14 cellular contexts compared by ENCODE assay signal in the genomic region with DNA sequence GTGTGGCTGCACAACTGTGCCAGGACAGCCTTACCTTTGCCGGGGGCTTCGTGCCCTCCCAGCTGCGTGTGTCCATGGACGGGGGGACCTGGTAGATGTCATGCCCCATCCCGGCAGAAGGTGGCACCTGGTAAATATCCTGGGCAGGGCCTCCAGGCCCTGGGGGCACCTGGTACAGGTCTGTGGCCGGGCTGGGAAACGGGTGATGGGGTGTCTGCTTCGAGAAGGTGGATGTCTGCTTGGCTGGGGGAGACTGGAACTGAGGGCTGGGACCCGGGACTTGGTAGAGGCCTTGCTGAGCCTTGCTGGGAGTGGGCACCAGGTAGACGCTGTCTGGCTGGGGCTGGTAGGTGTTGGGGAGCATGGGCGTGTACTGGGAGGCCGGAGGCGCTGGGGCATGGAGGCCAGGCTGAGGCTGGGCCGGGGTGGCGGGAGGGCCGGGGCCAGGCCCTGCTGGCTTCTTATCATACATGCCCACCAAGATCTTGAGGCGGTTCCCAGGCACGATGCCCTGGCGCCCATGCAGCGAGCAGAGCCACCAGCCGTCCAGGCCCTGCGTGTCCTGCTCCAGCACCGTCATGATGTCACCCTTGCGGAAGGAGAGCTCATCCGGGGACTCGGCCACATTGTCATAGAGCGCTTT. TPM values are rescaled to one million over a fixed set of nuclear protein-coding genes. Genes with fewer than 3 reads are reported as not detected.
A peak's percentile ranks its signal among the peaks of the same experiment; 100 is the strongest.
DNase-seq lines count a peak whose midpoint lies in the region; ATAC-seq, FAIRE-seq and TF ChIP-seq lines count a peak whose summit lies in the region.
"Not testable (repeated sequence)": the region's sequence is repeated elsewhere in the genome, so short reads cannot be mapped to it uniquely, and the experiment has no call there.
"Had no signal": no experiment of that assay in that cellular context is flagged by ENCODE, and none has a peak within 500 bp of the region (broad histone marks: within the 10 kb centered on the region; RNA-seq: fewer than 3 reads in every experiment).

No MANE protein-coding gene starts in this region.

- in situ Hi-C loops in HepG2 (cut with HindIII; ENCODE audit: extremely low pct_ligation_motif_present, low pct_unique_long_range_greater_than_20kb): not testable (repeated sequence)

- WGBS in HepG2 (ENCODE audit: low lambda C conversion rate): 98% methylated on average over 8 of the region's 27 CpGs

- not testable (repeated sequence) for BruUV-seq in Calu3 (replicated peaks; lab: Mats Ljungman, UMichigan); HepG2 (replicated peaks; lab: Mats Ljungman, UMichigan)
- TSS peak; percentile 16 for BruUV-seq in MCF 10A (replicated peaks; lab: Mats Ljungman, UMichigan)

- not testable (repeated sequence) for H4K20me1 ChIP-seq in HepG2 (ENCODE audit: insufficient read depth, low read length)

- not testable (repeated sequence) for H2AFZ ChIP-seq in HepG2 (ENCODE audit: low read length)

- H3K4me3 ChIP-seq in HepG2 (replicated peaks in 1 of 3; ENCODE audit: insufficient read depth in 1 of 3, low read depth in 2 of 3, low read length in 3 of 3); vagina: not testable (repeated sequence)

- ATAC-seq in HepG2: not testable (repeated sequence)

- CTCF ChIA-PET in Calu3 (lab: Charles Lee); HepG2 (lab: Yijun Ruan, JAX; ENCODE audit: low intra/inter-chr PET ratio, low total read pairs): not testable (repeated sequence)
- CTCF ChIA-PET in RWPE1 (lab: Yijun Ruan, JAX) (interaction anchor here (0.6 kb wide), 2 partner anchors 21 to 80 kb away, joined by 5 to 9 read pairs; no protein-coding TSS in a partner anchor), MCF 10A (lab: Yijun Ruan, JAX) (interaction anchor here (0.8 to 3.8 kb wide), 2 partner anchors 8 to 10 kb away, joined by 5 to 22 read pairs; no protein-coding TSS in a partner anchor)

- TF ChIP-seq EP300 in HepG2 (IDR thresholded peaks at IDR 0.05; ENCODE audit: low read depth in 2 of 2, low read length in 2 of 2); HepG2 (CRISPR knock-in tag; IDR thresholded peaks at IDR 0.05; ENCODE audit: borderline replicate concordance): not testable (repeated sequence)

- H3K9me3 ChIP-seq in HepG2 (ENCODE audit: low read length); vagina: not testable (repeated sequence)

- peaks cover 93% of the 10 kb centered on the region for H3K36me3 Mint-ChIP-seq in Calu3 (ENCODE audit: insufficient read depth, unreplicated experiment)
- peaks cover 30% of the 10 kb centered on the region for H3K36me3 Mint-ChIP-seq in MCF 10A (ENCODE audit: insufficient read depth, unreplicated experiment)
- H3K36me3 Mint-ChIP-seq in endothelial cell (ENCODE audit: low read depth, unreplicated experiment): peaks cover 34% of the 10 kb centered on the region
- H3K36me3 Mint-ChIP-seq in osteocyte (ENCODE audit: unreplicated experiment): peaks cover 19% of the 10 kb centered on the region

- H3K27ac ChIP-seq in RWPE1: peak overlapping the region; percentile 98
- H3K27ac ChIP-seq in HepG2 (ENCODE audit: extremely low read length, insufficient read depth, low read length): peak overlapping the region; percentile 29
- peak overlapping the region; percentile 99 for H3K27ac ChIP-seq in temporal lobe (ENCODE audit: low read depth, low read length)
- peak overlapping the region; percentile 58 for H3K27ac ChIP-seq in vagina

- not testable (repeated sequence) for TF ChIP-seq CTCF in Calu3 (IDR thresholded peaks at IDR 0.05; ENCODE audit: unreplicated experiment); RWPE1 (conservative IDR thresholded peaks at IDR 0.05; ENCODE audit: low read depth); MCF 10A (IDR thresholded peaks at IDR 0.05; ENCODE audit: unreplicated experiment); endothelial cell (IDR thresholded peaks at IDR 0.05; ENCODE audit: unreplicated experiment); HepG2 (CRISPR knock-in tag; IDR thresholded peaks at IDR 0.05); osteocyte (IDR thresholded peaks at IDR 0.05); vagina (IDR thresholded peaks at IDR 0.05)

- peaks cover 79% of the 10 kb centered on the region for H3K79me2 ChIP-seq in HepG2 (ENCODE audit: insufficient read depth, low read length)

- H3K27ac Mint-ChIP-seq in Calu3 (ENCODE audit: unreplicated experiment): peak overlapping the region; percentile 93
- not testable (repeated sequence) for H3K27ac Mint-ChIP-seq in MCF 10A (ENCODE audit: low read depth, unreplicated experiment)
- peak overlapping the region; percentile 100 for H3K27ac Mint-ChIP-seq in endothelial cell (ENCODE audit: unreplicated experiment)
- peak overlapping the region; percentile 98 for H3K27ac Mint-ChIP-seq in osteocyte (ENCODE audit: unreplicated experiment)

- POLR2A ChIA-PET in RWPE1 (lab: Yijun Ruan, JAX; ENCODE audit: low non-redundant PET): not testable (repeated sequence)
- POLR2A ChIA-PET in MCF 10A (lab: Yijun Ruan, JAX) (interaction anchor here (0.6 kb wide), 2 partner anchors 16 to 29 kb away, joined by 3 to 4 read pairs; no protein-coding TSS in a partner anchor), HepG2 (lab: Yijun Ruan, JAX) (interaction anchor here (3.8 to 14.7 kb wide), 3 partner anchors 13 to 66 kb away, joined by 27 to 312 read pairs (median 82); no protein-coding TSS in a partner anchor)

- H3K36me3 ChIP-seq in HepG2 (replicated peaks in 1 of 2; ENCODE audit: control insufficient read depth in 1 of 2, insufficient read depth in 2 of 2, low read length in 2 of 2) (peaks cover 26 to 33% of the 10 kb centered on the region in 2 experiments), vagina (peaks cover 0 to 16% of the 10 kb centered on the region in 2 donors)

- H3K27me3 ChIP-seq in HepG2 (ENCODE audit: control insufficient read depth in 1 of 2, insufficient read depth in 2 of 2, low read length in 2 of 2); vagina: not testable (repeated sequence)

- intact Hi-C loops in Calu3 (cut with micrococcal nuclease; ENCODE audit: unreplicated experiment); MCF 10A (cut with micrococcal nuclease); HepG2 (cut with micrococcal nuclease; ENCODE audit: unreplicated experiment); vagina (cut with DNase I): not testable (repeated sequence)

- H3K4me1 ChIP-seq in HepG2 (ENCODE audit: insufficient read depth, low read length): peaks cover 86% of the 10 kb centered on the region
- H3K4me1 ChIP-seq in vagina: peaks cover 75% of the 10 kb centered on the region

- H3K4me1 Mint-ChIP-seq in Calu3 (ENCODE audit: low read depth, unreplicated experiment) (peaks cover 79% of the 10 kb centered on the region), MCF 10A (ENCODE audit: insufficient read depth, unreplicated experiment) (peaks cover 41% of the 10 kb centered on the region), endothelial cell (ENCODE audit: unreplicated experiment) (peaks cover 45% of the 10 kb centered on the region), osteocyte (ENCODE audit: unreplicated experiment) (peaks cover 85% of the 10 kb centered on the region)

- not testable (repeated sequence) for H3K27me3 Mint-ChIP-seq in Calu3 (ENCODE audit: unreplicated experiment); MCF 10A (ENCODE audit: insufficient read depth, unreplicated experiment); osteocyte (ENCODE audit: unreplicated experiment)
- H3K27me3 Mint-ChIP-seq in endothelial cell (ENCODE audit: unreplicated experiment): peaks cover 30% of the 10 kb centered on the region

- TF ChIP-seq POLR2A in HepG2 (IDR thresholded peaks at IDR 0.05; ENCODE audit: insufficient read depth in 1 of 2, low read depth in 2 of 2, low read length in 2 of 2); vagina (IDR thresholded peaks at IDR 0.05): not testable (repeated sequence)

- H3K4me3 Mint-ChIP-seq in Calu3 (ENCODE audit: low read depth, unreplicated experiment) (peak overlapping the region; percentile 15), endothelial cell (ENCODE audit: unreplicated experiment) (peak overlapping the region; percentile 78)
- not testable (repeated sequence) for H3K4me3 Mint-ChIP-seq in MCF 10A (ENCODE audit: unreplicated experiment); osteocyte (ENCODE audit: unreplicated experiment)

- FAIRE-seq in HepG2 (lab: Jason Lieb, UNC): not testable (repeated sequence)

- not testable (repeated sequence) for H3K9ac ChIP-seq in HepG2 (ENCODE audit: insufficient read depth, low read depth, low read length)

- TF ChIP-seq RAD21 in HepG2 (CRISPR knock-in tag; IDR thresholded peaks at IDR 0.05): not testable (repeated sequence)

- not testable (repeated sequence) for H3K9me3 Mint-ChIP-seq in Calu3 (ENCODE audit: low read depth, unreplicated experiment); MCF 10A (ENCODE audit: unreplicated experiment); endothelial cell (ENCODE audit: unreplicated experiment); osteocyte (ENCODE audit: unreplicated experiment)

- H3K4me2 ChIP-seq in HepG2 (ENCODE audit: low read depth, low read length): not testable (repeated sequence)

- DNase-seq in Calu3; RWPE1 (ENCODE audit: low spot score); MCF 10A (ENCODE audit: unreplicated experiment); endothelial cell (ENCODE audit: low spot score); HepG2 (ENCODE audit: low spot score); osteocyte (ENCODE audit: extremely low spot score, unreplicated experiment); vagina (ENCODE audit: extremely low spot score in 2 of 2): not testable (repeated sequence)

RNA-seq across cellular contexts. Expression of gene BCAR1, which starts 8.9 kb away (rescaled TPM):
- 153 and 168 TPM in 2 replicates for total RNA-seq in Calu3 (2022)
- 58.6 and 68.1 TPM in 2 replicates for total RNA-seq in MCF 10A (2022)
- total RNA-seq in endothelial cell (ENCODE audit: unreplicated experiment): 182 TPM
- total RNA-seq in HepG2 (2016; rRNA removed; fragmentation: Illumina TruSeq; extraction: Trizol): 35.9 and 48.1 TPM in 2 replicates
- total RNA-seq in HepG2 (2016; cell fraction: cytosol; rRNA removed; fragmentation: Illumina TruSeq; extraction: Trizol; ENCODE audit: low read depth): 13.1 and 14.5 TPM in 2 replicates
- total RNA-seq in HepG2 (2016; cell fraction: insoluble cytoplasmic fraction; rRNA removed; fragmentation: Illumina TruSeq; extraction: Trizol): 33.1 and 51.1 TPM in 2 replicates
- total RNA-seq in HepG2 (2016; cell fraction: membrane; rRNA removed; fragmentation: Illumina TruSeq; extraction: Trizol): 38.7 and 43.1 TPM in 2 replicates
- 38.1 and 45.0 TPM in 2 replicates for total RNA-seq in HepG2 (2016; cell fraction: nucleus; rRNA removed; fragmentation: Illumina TruSeq; extraction: Trizol)
- 51.7 and 57.8 TPM in 2 replicates for polyA plus RNA-seq in HepG2 (2011; rRNA removed)
- polyA plus RNA-seq in HepG2 (2011; cell fraction: cytosol; rRNA removed): 31.6 and 53.3 TPM in 2 replicates
- polyA plus RNA-seq in HepG2 (2011; cell fraction: nucleus; rRNA removed): 202 and 242 TPM in 2 replicates
- polyA plus RNA-seq in HepG2 (2012): 39.6 and 65.3 TPM in 2 replicates
- 13.2 and 13.9 TPM in 2 replicates for polyA plus RNA-seq in HepG2 (2016; cell fraction: cytosol; fragmentation: Illumina TruSeq; extraction: Trizol; ENCODE audit: low read depth)
- 47.9 and 56.1 TPM in 2 replicates for polyA plus RNA-seq in HepG2 (2016; cell fraction: insoluble cytoplasmic fraction; fragmentation: Illumina TruSeq; extraction: Trizol; ENCODE audit: low read depth)
- polyA plus RNA-seq in HepG2 (2016; cell fraction: membrane; fragmentation: Illumina TruSeq; extraction: Trizol; ENCODE audit: low read depth): 24.5 and 27.8 TPM in 2 replicates
- polyA plus RNA-seq in HepG2 (2016; cell fraction: nucleus; fragmentation: Illumina TruSeq; extraction: Trizol; ENCODE audit: insufficient read depth, low read depth): 68.9 and 74.0 TPM in 2 replicates
- polyA minus RNA-seq in HepG2 (2011; rRNA and poly(A)+ RNA removed; ENCODE audit: low replicate concordance): 35.0 and 120 TPM in 2 replicates
- polyA minus RNA-seq in HepG2 (2011; cell fraction: cytosol; rRNA and poly(A)+ RNA removed): 32.5 and 33.4 TPM in 2 replicates
- polyA minus RNA-seq in HepG2 (2011; cell fraction: nucleus; rRNA and poly(A)+ RNA removed): 77.6 and 107 TPM in 2 replicates
- 126 and 138 TPM in 2 replicates for total RNA-seq in osteocyte
- total RNA-seq in temporal lobe: 17.2 TPM
- 39.5 TPM for total RNA-seq in vagina
- polyA plus RNA-seq: IgD-negative memory B cell had no signal

RNA-seq across cellular contexts. Expression of gene CTRB1, which starts 23.8 kb away (rescaled TPM):
- total RNA-seq in Calu3 (2022) (not detected in 2 replicates), MCF 10A (2022) (not detected in 2 replicates), endothelial cell (ENCODE audit: unreplicated experiment) (not detected), HepG2 (2016; rRNA removed; fragmentation: Illumina TruSeq; extraction: Trizol) (not detected in 2 replicates), osteocyte (not detected in 2 replicates), temporal lobe (not detected), vagina (not detected)
- not detected in 2 replicates for total RNA-seq in HepG2 (2016; cell fraction: cytosol; rRNA removed; fragmentation: Illumina TruSeq; extraction: Trizol; ENCODE audit: low read depth)
- not detected in 2 replicates for total RNA-seq in HepG2 (2016; cell fraction: insoluble cytoplasmic fraction; rRNA removed; fragmentation: Illumina TruSeq; extraction: Trizol)
- not detected in 2 replicates for total RNA-seq in HepG2 (2016; cell fraction: membrane; rRNA removed; fragmentation: Illumina TruSeq; extraction: Trizol)
- total RNA-seq in HepG2 (2016; cell fraction: nucleus; rRNA removed; fragmentation: Illumina TruSeq; extraction: Trizol): not detected in 2 replicates
- 0.55 TPM in 1 of 2 replicates, not detected in the other for polyA plus RNA-seq in HepG2 (2011; rRNA removed)
- 0.13 and 0.14 TPM in 2 replicates for polyA plus RNA-seq in HepG2 (2011; cell fraction: cytosol; rRNA removed)
- polyA plus RNA-seq in HepG2 (2011; cell fraction: nucleus; rRNA removed): 0.47 TPM in 1 of 2 replicates, not detected in the other
- polyA plus RNA-seq in HepG2 (2012): not detected in 2 replicates
- polyA plus RNA-seq in HepG2 (2016; cell fraction: cytosol; fragmentation: Illumina TruSeq; extraction: Trizol; ENCODE audit: low read depth): not detected in 2 replicates
- not detected in 2 replicates for polyA plus RNA-seq in HepG2 (2016; cell fraction: insoluble cytoplasmic fraction; fragmentation: Illumina TruSeq; extraction: Trizol; ENCODE audit: low read depth)
- not detected in 2 replicates for polyA plus RNA-seq in HepG2 (2016; cell fraction: membrane; fragmentation: Illumina TruSeq; extraction: Trizol; ENCODE audit: low read depth)
- not detected in 2 replicates for polyA plus RNA-seq in HepG2 (2016; cell fraction: nucleus; fragmentation: Illumina TruSeq; extraction: Trizol; ENCODE audit: insufficient read depth, low read depth)
- polyA minus RNA-seq in HepG2 (2011; rRNA and poly(A)+ RNA removed; ENCODE audit: low replicate concordance): not detected in 2 replicates
- polyA minus RNA-seq in HepG2 (2011; cell fraction: cytosol; rRNA and poly(A)+ RNA removed): not detected in 2 replicates
- not detected in 2 replicates for polyA minus RNA-seq in HepG2 (2011; cell fraction: nucleus; rRNA and poly(A)+ RNA removed)
- total RNA-seq: A172; CD4-positive, CD25-positive, alpha-beta regulatory T cell; Daoy; H7; HT-29 had no signal
- polyA plus RNA-seq: CD4-positive, CD25-positive, alpha-beta regulatory T cell; IgD-negative memory B cell had no signal

RNA-seq across cellular contexts. Expression of gene CTRB2, which starts 35.6 kb away (rescaled TPM):
- total RNA-seq in Calu3 (2022): 0.76 TPM in 1 of 2 replicates, not detected in the other
- not detected in 2 replicates for total RNA-seq in MCF 10A (2022)
- not detected for total RNA-seq in endothelial cell (ENCODE audit: unreplicated experiment)
- total RNA-seq in HepG2 (2016; rRNA removed; fragmentation: Illumina TruSeq; extraction: Trizol): not detected in 2 replicates
- not detected in 2 replicates for total RNA-seq in HepG2 (2016; cell fraction: cytosol; rRNA removed; fragmentation: Illumina TruSeq; extraction: Trizol; ENCODE audit: low read depth)
- total RNA-seq in HepG2 (2016; cell fraction: insoluble cytoplasmic fraction; rRNA removed; fragmentation: Illumina TruSeq; extraction: Trizol): not detected in 2 replicates
- total RNA-seq in HepG2 (2016; cell fraction: membrane; rRNA removed; fragmentation: Illumina TruSeq; extraction: Trizol): not detected in 2 replicates
- not detected in 2 replicates for total RNA-seq in HepG2 (2016; cell fraction: nucleus; rRNA removed; fragmentation: Illumina TruSeq; extraction: Trizol)
- polyA plus RNA-seq in HepG2 (2011; rRNA removed): 0.13 and 0.39 TPM in 2 replicates
- 0.13 TPM in 1 of 2 replicates, not detected in the other for polyA plus RNA-seq in HepG2 (2011; cell fraction: cytosol; rRNA removed)
- 0.53 TPM in 1 of 2 replicates, not detected in the other for polyA plus RNA-seq in HepG2 (2011; cell fraction: nucleus; rRNA removed)
- polyA plus RNA-seq in HepG2 (2012): 0.78 and 0.89 TPM in 2 replicates
- polyA plus RNA-seq in HepG2 (2016; cell fraction: cytosol; fragmentation: Illumina TruSeq; extraction: Trizol; ENCODE audit: low read depth): 0.40 TPM in 1 of 2 replicates, not detected in the other
- polyA plus RNA-seq in HepG2 (2016; cell fraction: insoluble cytoplasmic fraction; fragmentation: Illumina TruSeq; extraction: Trizol; ENCODE audit: low read depth): not detected in 2 replicates
- 0.37 TPM in 1 of 2 replicates, not detected in the other for polyA plus RNA-seq in HepG2 (2016; cell fraction: membrane; fragmentation: Illumina TruSeq; extraction: Trizol; ENCODE audit: low read depth)
- polyA plus RNA-seq in HepG2 (2016; cell fraction: nucleus; fragmentation: Illumina TruSeq; extraction: Trizol; ENCODE audit: insufficient read depth, low read depth): not detected in 2 replicates
- polyA minus RNA-seq in HepG2 (2011; rRNA and poly(A)+ RNA removed; ENCODE audit: low replicate concordance): not detected in 2 replicates
- not detected in 2 replicates for polyA minus RNA-seq in HepG2 (2011; cell fraction: cytosol; rRNA and poly(A)+ RNA removed)
- not detected in 2 replicates for polyA minus RNA-seq in HepG2 (2011; cell fraction: nucleus; rRNA and poly(A)+ RNA removed)
- total RNA-seq in osteocyte: not detected in 2 replicates
- not detected for total RNA-seq in temporal lobe
- not detected for total RNA-seq in vagina
- total RNA-seq: A172; CD4-positive, CD25-positive, alpha-beta regulatory T cell; Daoy; H7; HT-29 had no signal
- polyA plus RNA-seq: CD4-positive, CD25-positive, alpha-beta regulatory T cell; IgD-negative memory B cell had no signal

Comparison
In these comparisons a context has a peak if more than half of its experiments do, and no peak if none do; other contexts are left out.
1. H3K27ac ChIP-seq: peak in every context shown above with its lines; median percentile 99 in temporal lobe; 98 in RWPE1; 58 in vagina; 29 in HepG2.